Comparison of ENCODE assay signal across 8 cellular contexts in genomic region chr20:54556406-54556805, GRCh38.
"Had no signal": no experiment of that assay in that cellular context is flagged by ENCODE, and none has a peak within 500 bp of the region (broad histone marks: within the 10 kb centered on the region; RNA-seq: fewer than 3 reads in every experiment).

No MANE protein-coding gene starts in this region.

- H3K4me3 ChIP-seq: GM12878 had no signal

- ATAC-seq: GM12878 had no signal

- FAIRE-seq: G401.6, GM12878, GM12891, GM12892, GM18507, GM19239 had no signal

- DNase-seq: GDM1, GF-D8 had no signal
